8 cellular contexts compared by ENCODE assay signal in genomic region chr12:109804820-109805761, GRCh38. TPM values are rescaled to one million over a fixed set of nuclear protein-coding genes. Genes with fewer than 3 reads are reported as not detected.
DNase-seq lines count a peak whose midpoint lies in the region; ATAC-seq, FAIRE-seq and TF ChIP-seq lines count a peak whose summit lies in the region.

No MANE protein-coding gene starts in this region.

- WGBS in stomach, 5 donors, result 30 to 43% (median 39%) methylated on average over 10 to 12 of the region's 12 CpGs

- H3K36me3 Mint-ChIP-seq in activated T-cell treated with anti-CD3 and anti-CD28 coated beads, Interleukin-2, amount 50 U/mL, for 72 hours (ENCODE audit: insufficient read depth in 2 of 2), result no peaks in the 10 kb centered on the region
- H3K36me3 Mint-ChIP-seq in neural crest cell (ENCODE audit: low read depth), result no peaks in the 10 kb centered on the region

- no peaks in the 10 kb centered on the region for H3K27me3 Mint-ChIP-seq in activated T-cell treated with anti-CD3 and anti-CD28 coated beads, Interleukin-2, amount 50 U/mL, for 72 hours (ENCODE audit: low read depth)
- H3K27me3 Mint-ChIP-seq in neural crest cell (ENCODE audit: low read depth), result no peaks in the 10 kb centered on the region

- peak; percentile 72 to 77 for ATAC-seq in activated T-cell treated with anti-CD3 and anti-CD28 coated beads, Interleukin-2, amount 50 U/mL, for 72 hours (replicated peaks in 1 of 2)

- no peak for FAIRE-seq in H54 (lab: Jason Lieb, UNC)

- intact Hi-C loops in stomach (cut with DNase I; ENCODE audit: low total_unique reads), result loop anchor here (5.0 to 10.0 kb wide), 2 partner anchors 37 to 80 kb away; partner anchors contain the start of gene GLTP

- H3F3A ChIP-seq in OCI-LY1 (ENCODE audit: insufficient read depth, low read length), result no peaks in the 10 kb centered on the region

- TF ChIP-seq CTCF in OCI-LY1 (IDR thresholded peaks at IDR 0.05; ENCODE audit: low read length), result peak; percentile 65
- peak; percentile 98 for TF ChIP-seq CTCF in fibroblast of the aortic adventitia (IDR thresholded peaks at IDR 0.05; ENCODE audit: insufficient read depth, low read length)
- peak; percentile 97 for TF ChIP-seq CTCF in neural crest cell (conservative IDR thresholded peaks at IDR 0.05)
- TF ChIP-seq CTCF in stomach (IDR thresholded peaks at IDR 0.05), result peak in 5 of 7 experiments; percentile 83 to 99 (median 97)

- H3K36me3 ChIP-seq in OCI-LY1 (ENCODE audit: insufficient read depth, low read length) (no peaks in the 10 kb centered on the region), stomach (no peaks in the 10 kb centered on the region)

- no peaks in the 10 kb centered on the region for H3K9me2 ChIP-seq in OCI-LY1 (ENCODE audit: low read depth, low read length)

- H3K27me3 ChIP-seq in OCI-LY1 (ENCODE audit: insufficient read depth, low read length), result no peaks in the 10 kb centered on the region
- no peaks in the 10 kb centered on the region for H3K27me3 ChIP-seq in stomach

- no peaks in the 10 kb centered on the region for H3K4me1 Mint-ChIP-seq in activated T-cell treated with anti-CD3 and anti-CD28 coated beads, Interleukin-2, amount 50 U/mL, for 72 hours (ENCODE audit: low read depth)
- H3K4me1 Mint-ChIP-seq in neural crest cell, result no peaks in the 10 kb centered on the region

- no peak overlapping the region for H3K27ac ChIP-seq in OCI-LY1 (ENCODE audit: low read depth, low read length, poor library complexity, severe bottlenecking)
- H3K27ac ChIP-seq in stomach, result no peak overlapping the region

- H3K9me3 ChIP-seq in OCI-LY1 (ENCODE audit: low read length), result no peaks in the 10 kb centered on the region
- no peaks in the 10 kb centered on the region for H3K9me3 ChIP-seq in stomach

- H3K79me2 ChIP-seq in OCI-LY1 (ENCODE audit: insufficient read depth, low read length), result no peaks in the 10 kb centered on the region

- no peak overlapping the region for H3K9ac ChIP-seq in OCI-LY1 (ENCODE audit: low read length)

- H3K9me3 Mint-ChIP-seq in activated T-cell treated with anti-CD3 and anti-CD28 coated beads, Interleukin-2, amount 50 U/mL, for 72 hours, result no peaks in the 10 kb centered on the region
- H3K9me3 Mint-ChIP-seq in neural crest cell, result no peaks in the 10 kb centered on the region

- H3K4me1 ChIP-seq in OCI-LY1 (ENCODE audit: insufficient read depth, low read length, severe bottlenecking) (no peaks in the 10 kb centered on the region), stomach (peaks cover 0 to 5% (median 0%) of the 10 kb centered on the region in 4 donors)

- no peak overlapping the region for H3K4me2 ChIP-seq in OCI-LY1 (ENCODE audit: low read length)

- TF ChIP-seq EP300 in stomach (IDR thresholded peaks at IDR 0.05), result no peak

- H3K4me3 ChIP-seq in OCI-LY1 (ENCODE audit: low read depth, low read length, poor library complexity, severe bottlenecking), result no peak overlapping the region
- H3K4me3 ChIP-seq in fibroblast of the aortic adventitia (ENCODE audit: low read depth, low read length), result no peak overlapping the region
- H3K4me3 ChIP-seq in stomach, result no peak overlapping the region

- no peaks in the 10 kb centered on the region for H4K20me1 ChIP-seq in OCI-LY1 (ENCODE audit: insufficient read depth, low read length)

- H3K4me3 Mint-ChIP-seq in activated T-cell treated with anti-CD3 and anti-CD28 coated beads, Interleukin-2, amount 50 U/mL, for 72 hours, result no peak overlapping the region
- no peak overlapping the region for H3K4me3 Mint-ChIP-seq in neural crest cell

- DNase-seq in AML-193 (lab: John Stamatoyannopoulos, UW), result peak; percentile 17 to 31
- DNase-seq in H54 (ENCODE audit: insufficient read length, low spot score), result peak; percentile 84
- DNase-seq in activated T-cell treated with anti-CD3 and anti-CD28 coated beads, Interleukin-2, amount 50 U/mL, for 72 hours, result peak; percentile 63 to 73
- DNase-seq in fibroblast of the aortic adventitia (ENCODE audit: low read depth), result peak; percentile 63
- peak; percentile 68 for DNase-seq in neural crest cell (ENCODE audit: low read depth, low spot score)
- DNase-seq in stomach, result peak; percentile 72
- no peak for DNase-seq in NCI-H187 treated with DMSO at 0.1 percent for 48 hours (lab: John Stamatoyannopoulos, UW)

- no peak overlapping the region for H2AFZ ChIP-seq in OCI-LY1 (ENCODE audit: low read length)

- TF ChIP-seq POLR2A in H54 (IDR thresholded peaks at IDR 0.05; ENCODE audit: low read depth, low read length) (no peak), stomach (IDR thresholded peaks at IDR 0.05) (no peak)

- H3K27ac Mint-ChIP-seq in activated T-cell treated with anti-CD3 and anti-CD28 coated beads, Interleukin-2, amount 50 U/mL, for 72 hours, result no peak overlapping the region
- no peak overlapping the region for H3K27ac Mint-ChIP-seq in neural crest cell (ENCODE audit: unreplicated experiment)

RNA-seq across cellular contexts. Expression of gene TRPV4, which starts 28.1 kb away (rescaled TPM):
- total RNA-seq in activated T-cell treated with anti-CD3 and anti-CD28 coated beads, Interleukin-2, amount 50 U/mL, for 72 hours, result not detected
- total RNA-seq in fibroblast of the aortic adventitia (ENCODE audit: low replicate concordance) (0.25 and 2.1 TPM in 2 replicates), neural crest cell (3.5 and 3.7 TPM in 2 replicates), stomach (1 to 10 TPM in 2 of 5 donors, not detected in 3; 1.0 to 1.8 TPM)
- polyA plus RNA-seq in stomach, result 1 to 10 TPM in 1 of 3 donors, under 1 TPM in 1, not detected in 1; 0.75 to 3.8 TPM
